ENCODE assay signal across 1 cellular context in the genomic region with DNA sequence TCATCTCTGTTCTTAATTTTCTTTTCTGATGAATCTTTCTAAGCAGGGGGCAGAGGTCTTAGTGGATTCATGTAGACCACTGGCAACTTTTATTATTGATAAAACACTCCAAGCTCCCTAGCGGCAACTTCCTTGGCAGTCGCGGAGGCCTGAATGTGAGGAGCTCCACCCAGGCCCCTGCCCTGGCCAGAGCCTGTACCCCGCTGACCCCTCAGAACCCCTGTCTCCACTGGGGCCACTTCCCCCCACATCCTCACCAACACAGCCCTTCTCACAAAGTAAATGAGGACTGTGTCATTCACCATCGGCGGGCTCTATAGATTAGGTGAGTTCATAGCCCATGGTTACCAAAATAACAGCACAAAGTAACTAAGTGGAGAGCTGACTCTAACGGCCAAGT.
TF ChIP-seq lines count a peak whose summit lies in the region.

No MANE protein-coding gene starts in this region.

TF ChIP-seq in GM23338, 12 proteins besides CTCF, POLR2A, EP300 and RAD21:
- TF ChIP-seq, protein P1, sequence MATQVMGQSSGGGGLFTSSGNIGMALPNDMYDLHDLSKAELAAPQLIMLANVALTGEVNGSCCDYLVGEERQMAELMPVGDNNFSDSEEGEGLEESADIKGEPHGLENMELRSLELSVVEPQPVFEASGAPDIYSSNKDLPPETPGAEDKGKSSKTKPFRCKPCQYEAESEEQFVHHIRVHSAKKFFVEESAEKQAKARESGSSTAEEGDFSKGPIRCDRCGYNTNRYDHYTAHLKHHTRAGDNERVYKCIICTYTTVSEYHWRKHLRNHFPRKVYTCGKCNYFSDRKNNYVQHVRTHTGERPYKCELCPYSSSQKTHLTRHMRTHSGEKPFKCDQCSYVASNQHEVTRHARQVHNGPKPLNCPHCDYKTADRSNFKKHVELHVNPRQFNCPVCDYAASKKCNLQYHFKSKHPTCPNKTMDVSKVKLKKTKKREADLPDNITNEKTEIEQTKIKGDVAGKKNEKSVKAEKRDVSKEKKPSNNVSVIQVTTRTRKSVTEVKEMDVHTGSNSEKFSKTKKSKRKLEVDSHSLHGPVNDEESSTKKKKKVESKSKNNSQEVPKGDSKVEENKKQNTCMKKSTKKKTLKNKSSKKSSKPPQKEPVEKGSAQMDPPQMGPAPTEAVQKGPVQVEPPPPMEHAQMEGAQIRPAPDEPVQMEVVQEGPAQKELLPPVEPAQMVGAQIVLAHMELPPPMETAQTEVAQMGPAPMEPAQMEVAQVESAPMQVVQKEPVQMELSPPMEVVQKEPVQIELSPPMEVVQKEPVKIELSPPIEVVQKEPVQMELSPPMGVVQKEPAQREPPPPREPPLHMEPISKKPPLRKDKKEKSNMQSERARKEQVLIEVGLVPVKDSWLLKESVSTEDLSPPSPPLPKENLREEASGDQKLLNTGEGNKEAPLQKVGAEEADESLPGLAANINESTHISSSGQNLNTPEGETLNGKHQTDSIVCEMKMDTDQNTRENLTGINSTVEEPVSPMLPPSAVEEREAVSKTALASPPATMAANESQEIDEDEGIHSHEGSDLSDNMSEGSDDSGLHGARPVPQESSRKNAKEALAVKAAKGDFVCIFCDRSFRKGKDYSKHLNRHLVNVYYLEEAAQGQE (IDR thresholded peaks at IDR 0.05; ENCODE audit: unreplicated experiment), result no peak
- no peak for TF ChIP-seq POLR2AphosphoS5 (IDR thresholded peaks at IDR 0.05; ENCODE audit: low read depth)
- TF ChIP-seq CREB1 (CRISPR knock-in tag; IDR thresholded peaks at IDR 0.05; ENCODE audit: low read depth), result no peak
- TF ChIP-seq ZNF114 (CRISPR knock-in tag; IDR thresholded peaks at IDR 0.05), result no peak
- TF ChIP-seq EZH2phosphoT487 (IDR thresholded peaks at IDR 0.05; ENCODE audit: unreplicated experiment), result no peak
- no peak for TF ChIP-seq JUNB (IDR thresholded peaks at IDR 0.05; ENCODE audit: unreplicated experiment)
- TF ChIP-seq NANOG (IDR thresholded peaks at IDR 0.05; ENCODE audit: borderline replicate concordance), result no peak
- TF ChIP-seq STAT1 (IDR thresholded peaks at IDR 0.05; ENCODE audit: unreplicated experiment), result no peak
